Comparison of ENCODE assay signal across 36 cellular contexts in the genomic region with DNA sequence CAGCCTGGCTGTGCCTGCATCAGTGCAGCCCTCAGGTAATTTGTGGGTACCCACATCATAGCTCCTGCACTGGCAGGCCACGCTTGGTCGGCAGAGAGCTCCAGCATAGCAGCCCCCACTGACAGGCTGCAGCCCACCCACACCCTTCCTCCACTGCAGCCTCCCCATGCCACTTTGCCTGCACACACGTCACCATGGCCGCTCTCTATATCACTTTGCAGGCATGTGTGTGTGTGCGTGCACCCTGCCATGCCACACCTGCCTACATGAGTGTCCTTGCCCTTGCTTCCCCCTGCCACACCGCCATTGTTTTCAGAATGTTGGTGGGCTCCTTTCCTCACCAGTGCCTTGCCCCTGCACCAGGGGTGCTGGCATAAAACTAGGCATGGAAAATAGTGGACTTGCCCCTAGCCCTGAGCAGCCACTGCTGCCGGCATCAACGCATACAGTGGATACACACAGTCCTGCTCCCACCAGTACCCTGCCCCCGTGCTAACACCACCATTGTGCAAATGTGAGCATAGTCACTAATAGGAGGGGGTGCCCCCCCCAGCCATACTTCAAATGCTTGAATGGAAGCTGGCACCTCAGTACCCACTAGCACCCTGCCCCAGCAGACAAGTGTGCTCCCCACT.
"Had no signal": no experiment of that assay in that cellular context is flagged by ENCODE, and none has a peak within 500 bp of the region (broad histone marks: within the 10 kb centered on the region; RNA-seq: fewer than 3 reads in every experiment).

No MANE protein-coding gene starts in this region.

- H3K27me3 Mint-ChIP-seq: activated CD8-positive, alpha-beta T cell treated with anti-CD3 and anti-CD28 coated beads for 36 hours; activated naive CD8-positive, alpha-beta T cell treated with anti-CD3 and anti-CD28 coated beads for 36 hours; activated T-helper 17 cell treated with anti-CD3 and anti-CD28 coated beads, Interleukin-2, amount 50 U/mL, for 72 hours had no signal

- H3K4me1 ChIP-seq: body of pancreas, breast epithelium had no signal

- H3K9me3 ChIP-seq: adrenal gland had no signal

- DNase-seq: activated CD4-positive, alpha-beta memory T cell treated with anti-CD3 and anti-CD28 coated beads for 36 hours; activated CD4-positive, alpha-beta T cell treated with anti-CD3 and anti-CD28 coated beads for 1 hour; activated CD4-positive, alpha-beta T cell treated with anti-CD3 and anti-CD28 coated beads for 36 hours; activated CD4-positive, alpha-beta T cell treated with anti-CD3 and anti-CD28 coated beads for 48 hours; activated CD4-positive, alpha-beta T cell treated with anti-CD3 and anti-CD28 coated beads, Interleukin-2, amount 50 U/mL, for 1 hour; activated CD4-positive, alpha-beta T cell treated with anti-CD3 and anti-CD28 coated beads, Interleukin-2, amount 50 U/mL, for 4 hours; activated CD4-positive, CD25-positive, alpha-beta regulatory T cell; activated CD8-positive, alpha-beta memory T cell treated with anti-CD3 and anti-CD28 coated beads, Interleukin-2, amount 50 U/mL, for 4 hours; activated CD8-positive, alpha-beta T cell treated with anti-CD3 and anti-CD28 coated beads for 36 hours; activated effector memory CD4-positive, alpha-beta T cell treated with anti-CD3 and anti-CD28 coated beads, Interleukin-2, amount 50 U/mL, for 16 hours; activated gamma-delta T cell treated with Interleukin-2 at 50 U/mL for 16 hours; activated naive CD4-positive, alpha-beta T cell; activated naive CD4-positive, alpha-beta T cell treated with anti-CD3 and anti-CD28 coated beads for 36 hours; activated naive CD4-positive, alpha-beta T cell treated with anti-CD3 and anti-CD28 coated beads, Interleukin-2, amount 50 U/mL, for 16 hours; activated naive CD8-positive, alpha-beta T cell treated with anti-CD3 and anti-CD28 coated beads for 36 hours; activated T-cell treated with anti-CD3 and anti-CD28 coated beads for 4 hours; activated T-cell treated with anti-CD3 and anti-CD28 coated beads, Interleukin-2, amount 50 U/mL, for 1 hour; activated T-cell treated with anti-CD3 and anti-CD28 coated beads, Interleukin-2, amount 50 U/mL, for 4 hours; activated T-cell treated with anti-CD3 and anti-CD28 coated beads, Interleukin-2, amount 50 U/mL, for 72 hours; adrenal gland; amniotic stem cell; aorta; body of pancreas; brain microvascular endothelial cell; central memory CD4-positive, alpha-beta T cell; T-cell; T-helper 17 cell; T-helper 9 cell; WERI-Rb-1 had no signal

- H3K27me3 ChIP-seq: adrenal gland, body of pancreas, brain microvascular endothelial cell, breast epithelium had no signal

- H3K27ac ChIP-seq: adrenal gland, body of pancreas, brain microvascular endothelial cell, breast epithelium, WERI-Rb-1 had no signal

- H3K36me3 ChIP-seq: adrenal gland, brain microvascular endothelial cell, breast epithelium, WERI-Rb-1 had no signal

- FAIRE-seq: astrocyte, TTC549 had no signal

- H3K4me3 Mint-ChIP-seq: activated CD4-positive, alpha-beta memory T cell treated with anti-CD3 and anti-CD28 coated beads for 36 hours; activated CD4-positive, alpha-beta T cell treated with anti-CD3 and anti-CD28 coated beads for 36 hours; activated CD8-positive, alpha-beta T cell treated with anti-CD3 and anti-CD28 coated beads for 36 hours; activated naive CD4-positive, alpha-beta T cell treated with anti-CD3 and anti-CD28 coated beads for 36 hours; activated naive CD8-positive, alpha-beta T cell treated with anti-CD3 and anti-CD28 coated beads for 36 hours; activated T-cell treated with anti-CD3 and anti-CD28 coated beads, Interleukin-2, amount 50 U/mL, for 4 hours; activated T-cell treated with anti-CD3 and anti-CD28 coated beads, Interleukin-2, amount 50 U/mL, for 72 hours; activated T-helper 1 cell treated with anti-CD3 and anti-CD28 coated beads, Interleukin-12 subunit alpha, Interleukin-12 subunit beta, Interleukin-2, Interleukin-4 antibody, amounts not matched to agents 30 ng/mL and 10 ng/mL and 1 ng/mL, durations not matched to agents 14 hours and 24 hours and 36 hours; activated T-helper 17 cell treated with anti-CD3 and anti-CD28 coated beads, Interleukin-2, amount 50 U/mL, for 72 hours; T-cell; T-helper 17 cell; WTC11 had no signal

- H3K27ac Mint-ChIP-seq: activated CD4-positive, alpha-beta memory T cell treated with anti-CD3 and anti-CD28 coated beads for 36 hours; activated CD4-positive, alpha-beta T cell treated with anti-CD3 and anti-CD28 coated beads for 36 hours; activated CD8-positive, alpha-beta T cell treated with anti-CD3 and anti-CD28 coated beads for 36 hours; activated naive CD4-positive, alpha-beta T cell treated with anti-CD3 and anti-CD28 coated beads for 36 hours; activated naive CD4-positive, alpha-beta T cell treated with anti-CD3 and anti-CD28 coated beads, Interleukin-2, amount 50 U/mL, for 72 hours; activated naive CD8-positive, alpha-beta T cell treated with anti-CD3 and anti-CD28 coated beads for 36 hours; activated T-cell treated with anti-CD3 and anti-CD28 coated beads, Interleukin-2, amount 50 U/mL, for 72 hours; activated T-helper 1 cell treated with anti-CD3 and anti-CD28 coated beads, Interleukin-12 subunit alpha, Interleukin-12 subunit beta, Interleukin-2, Interleukin-4 antibody, amounts not matched to agents 30 ng/mL and 10 ng/mL and 1 ng/mL, durations not matched to agents 14 hours and 24 hours and 36 hours; activated T-helper 17 cell treated with anti-CD3 and anti-CD28 coated beads, Interleukin-2, amount 50 U/mL, for 72 hours; T-cell; T-helper 17 cell; WTC11 had no signal

- H3K4me3 ChIP-seq: adrenal gland, body of pancreas, breast epithelium had no signal

- H3K4me1 Mint-ChIP-seq: activated CD4-positive, alpha-beta T cell treated with anti-CD3 and anti-CD28 coated beads for 36 hours; activated naive CD8-positive, alpha-beta T cell treated with anti-CD3 and anti-CD28 coated beads for 36 hours; activated T-helper 17 cell treated with anti-CD3 and anti-CD28 coated beads, Interleukin-2, amount 50 U/mL, for 72 hours; T-cell; WTC11 had no signal
